ENCODE assay signal across 4 cellular contexts in the genomic region with DNA sequence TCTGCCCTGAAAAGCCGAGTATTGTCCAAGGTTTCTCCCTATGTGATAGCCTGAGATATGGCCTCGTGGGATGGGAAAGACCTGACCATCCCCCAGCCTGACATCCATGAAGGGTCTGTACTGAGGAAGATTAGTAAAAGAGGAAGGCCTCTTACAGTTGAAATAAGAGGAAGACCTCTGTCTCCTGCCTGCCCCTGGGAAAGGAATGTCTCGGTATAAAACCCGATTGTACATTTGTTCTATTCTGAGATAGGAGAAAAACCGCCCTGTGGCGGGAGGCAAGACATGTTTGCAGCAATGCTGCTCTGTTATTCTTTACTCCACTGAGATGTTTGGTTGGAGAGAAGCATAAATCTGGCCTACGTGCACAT. TPM values are rescaled to one million over a fixed set of nuclear protein-coding genes. Genes with fewer than 3 reads are reported as not detected.
"Had no signal": no experiment of that assay in that cellular context is flagged by ENCODE, and none has a peak within 500 bp of the region (broad histone marks: within the 10 kb centered on the region; RNA-seq: fewer than 3 reads in every experiment).

No MANE protein-coding gene starts in this region.

RNA-seq across cellular contexts. Expression of gene GLIPR1L2, which starts 54.2 kb away (rescaled TPM):
- total RNA-seq: HT-29, K562, PC-3, SK-MEL-5 had no signal
- polyA plus RNA-seq: K562 had no signal
